In the genomic region with DNA sequence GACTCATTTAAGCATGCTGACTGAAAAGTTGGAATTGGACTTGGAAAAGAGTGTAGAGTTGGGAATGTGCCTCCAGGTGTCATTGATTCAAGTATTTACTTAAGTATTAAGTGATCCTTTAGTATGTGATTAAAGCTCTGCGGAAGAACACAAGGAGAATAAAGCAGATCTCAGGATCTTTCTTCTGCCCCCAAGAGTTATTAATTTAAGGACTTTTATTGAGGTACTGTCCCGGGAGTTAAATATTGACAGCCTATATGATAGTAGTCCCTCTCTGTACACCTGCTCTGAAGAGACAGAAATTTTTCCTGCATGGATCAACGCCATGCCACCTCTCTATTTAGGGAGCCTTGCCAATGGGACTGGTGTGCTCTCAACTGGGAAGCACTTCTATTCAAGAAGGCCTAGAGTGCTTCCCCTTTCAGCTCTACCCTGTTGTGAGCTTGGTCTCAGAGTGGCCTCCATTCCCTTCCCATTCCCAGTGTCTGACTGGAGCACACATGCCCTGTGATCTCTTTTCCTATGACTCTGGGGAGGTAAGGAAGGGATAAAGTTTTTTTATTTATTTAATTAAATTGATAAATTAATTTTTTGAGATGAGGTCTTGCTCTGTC, we compare ENCODE assay signal across 13 cellular contexts.
A peak's percentile ranks its signal among the peaks of the same experiment; 100 is the strongest.
DNase-seq lines count a peak whose midpoint lies in the region; ATAC-seq and TF ChIP-seq lines count a peak whose summit lies in the region.
"Had no signal": no experiment of that assay in that cellular context is flagged by ENCODE, and none has a peak within 500 bp of the region (broad histone marks: within the 10 kb centered on the region; RNA-seq: fewer than 3 reads in every experiment).

No MANE protein-coding gene starts in this region.

- no peaks in the 10 kb centered on the region for H3K4me1 Mint-ChIP-seq in activated T-cell treated with anti-CD3 and anti-CD28 coated beads, Interleukin-2, amount 50 U/mL, for 72 hours (ENCODE audit: low read depth)
- H3K4me1 Mint-ChIP-seq in central memory CD8-positive, alpha-beta T cell, result peaks cover 5% of the 10 kb centered on the region
- H3K4me1 Mint-ChIP-seq in neural crest cell, result peaks cover 10% of the 10 kb centered on the region

- H3K27me3 ChIP-seq in suprapubic skin, result no peaks in the 10 kb centered on the region

- H3K27ac Mint-ChIP-seq in activated T-cell treated with anti-CD3 and anti-CD28 coated beads, Interleukin-2, amount 50 U/mL, for 72 hours, result peak overlapping the region; percentile 16
- peak overlapping the region; percentile 58 for H3K27ac Mint-ChIP-seq in central memory CD8-positive, alpha-beta T cell (ENCODE audit: low read depth)
- peak overlapping the region; percentile 47 for H3K27ac Mint-ChIP-seq in neural crest cell (ENCODE audit: unreplicated experiment)

- WGBS in suprapubic skin, result 85% methylated on average over 3 of the region's 3 CpGs

- H3K9me3 ChIP-seq in suprapubic skin, result no peaks in the 10 kb centered on the region
- H3K9me3 ChIP-seq: A549, Caco-2 had no signal

- no peaks in the 10 kb centered on the region for H3K36me3 ChIP-seq in suprapubic skin

- TF ChIP-seq POLR2A in suprapubic skin (IDR thresholded peaks at IDR 0.05), result no peak

- no peak for ATAC-seq in activated T-cell treated with anti-CD3 and anti-CD28 coated beads, Interleukin-2, amount 50 U/mL, for 72 hours (replicated peaks in 1 of 2)
- ATAC-seq in central memory CD8-positive, alpha-beta T cell (replicated peaks; ENCODE audit: extremely low read depth, poor library complexity, severe bottlenecking), result no peak
- no peak for ATAC-seq in GM21529 (IDR thresholded peaks at IDR 0.05; ENCODE audit: unreplicated experiment)
- no peak for ATAC-seq in GM19035 (IDR thresholded peaks at IDR 0.05; ENCODE audit: unreplicated experiment)
- ATAC-seq: A549 had no signal

- H3K27me3 Mint-ChIP-seq in activated T-cell treated with anti-CD3 and anti-CD28 coated beads, Interleukin-2, amount 50 U/mL, for 72 hours (ENCODE audit: low read depth), result no peaks in the 10 kb centered on the region
- no peaks in the 10 kb centered on the region for H3K27me3 Mint-ChIP-seq in central memory CD8-positive, alpha-beta T cell
- no peaks in the 10 kb centered on the region for H3K27me3 Mint-ChIP-seq in neural crest cell (ENCODE audit: low read depth)
- H3K27me3 Mint-ChIP-seq: CD8-positive, alpha-beta memory T cell had no signal

- TF ChIP-seq EP300 in suprapubic skin (IDR thresholded peaks at IDR 0.05), result no peak

- no peaks in the 10 kb centered on the region for H3K9me3 Mint-ChIP-seq in activated T-cell treated with anti-CD3 and anti-CD28 coated beads, Interleukin-2, amount 50 U/mL, for 72 hours
- H3K9me3 Mint-ChIP-seq in central memory CD8-positive, alpha-beta T cell, result no peaks in the 10 kb centered on the region
- no peaks in the 10 kb centered on the region for H3K9me3 Mint-ChIP-seq in neural crest cell
- H3K9me3 Mint-ChIP-seq: CD8-positive, alpha-beta memory T cell had no signal

- H3K4me3 ChIP-seq in suprapubic skin, result no peak overlapping the region
- H3K4me3 ChIP-seq: A549 had no signal

- H3K4me1 ChIP-seq in suprapubic skin, result no peaks in the 10 kb centered on the region
- H3K4me1 ChIP-seq: A549, Caco-2 had no signal

- DNase-seq in activated T-cell treated with anti-CD3 and anti-CD28 coated beads, Interleukin-2, amount 50 U/mL, for 72 hours, result no peak
- DNase-seq in activated T-cell treated with anti-CD3 and anti-CD28 coated beads for 4 hours, result no peak
- no peak for DNase-seq in central memory CD8-positive, alpha-beta T cell (ENCODE audit: low spot score in 2 of 2)
- DNase-seq in neural crest cell (ENCODE audit: low read depth, low spot score), result no peak
- DNase-seq in suprapubic skin (ENCODE audit: low spot score in 2 of 2), result no peak
- DNase-seq: Caco-2; CD8-positive, alpha-beta memory T cell; DND-41; GDM1; IMR-90 had no signal

- H3K4me3 Mint-ChIP-seq in activated T-cell treated with anti-CD3 and anti-CD28 coated beads, Interleukin-2, amount 50 U/mL, for 72 hours, result no peak overlapping the region
- no peak overlapping the region for H3K4me3 Mint-ChIP-seq in central memory CD8-positive, alpha-beta T cell
- no peak overlapping the region for H3K4me3 Mint-ChIP-seq in neural crest cell
- H3K4me3 Mint-ChIP-seq: CD8-positive, alpha-beta memory T cell had no signal

- TF ChIP-seq CTCF in neural crest cell (conservative IDR thresholded peaks at IDR 0.05) (no peak), suprapubic skin (IDR thresholded peaks at IDR 0.05) (no peak)

- peaks cover 2 to 6% of the 10 kb centered on the region in 2 donors for H3K36me3 Mint-ChIP-seq in activated T-cell treated with anti-CD3 and anti-CD28 coated beads, Interleukin-2, amount 50 U/mL, for 72 hours (ENCODE audit: insufficient read depth in 2 of 2)
- peaks cover 23% of the 10 kb centered on the region for H3K36me3 Mint-ChIP-seq in central memory CD8-positive, alpha-beta T cell (ENCODE audit: insufficient read depth)
- no peaks in the 10 kb centered on the region for H3K36me3 Mint-ChIP-seq in neural crest cell (ENCODE audit: low read depth)

- no peak overlapping the region for H3K27ac ChIP-seq in suprapubic skin
- H3K27ac ChIP-seq: A549 had no signal
